In the genomic region with DNA sequence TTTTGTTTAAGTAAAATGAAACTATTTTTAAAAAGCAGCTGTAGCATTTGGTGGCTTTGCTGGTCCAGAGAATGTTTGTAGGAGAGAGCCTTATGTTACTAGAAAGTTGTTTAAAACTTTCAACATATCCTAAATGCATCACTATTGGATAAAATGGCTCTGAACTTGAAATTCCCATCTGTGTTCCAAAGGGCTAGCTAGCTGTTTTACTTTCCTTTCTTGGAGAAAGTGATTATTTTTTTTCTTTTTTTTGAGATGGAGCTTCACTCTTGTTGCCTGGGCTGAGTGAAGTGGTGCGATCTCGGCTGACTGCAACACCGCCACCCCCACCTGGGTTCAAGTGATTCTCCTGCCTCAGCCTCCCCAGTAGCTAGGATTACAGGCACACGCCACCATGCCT, we compare ENCODE assay signal across 13 cellular contexts. TPM values are rescaled to one million over a fixed set of nuclear protein-coding genes. Genes with fewer than 3 reads are reported as not detected.
DNase-seq lines count a peak whose midpoint lies in the region; ATAC-seq, FAIRE-seq and TF ChIP-seq lines count a peak whose summit lies in the region.
"Had no signal": no experiment of that assay in that cellular context is flagged by ENCODE, and none has a peak within 500 bp of the region (broad histone marks: within the 10 kb centered on the region; RNA-seq: fewer than 3 reads in every experiment).

No MANE protein-coding gene starts in this region.

- H3K27me3 ChIP-seq in endothelial cell of umbilical vein (ENCODE audit: control insufficient read depth in 2 of 2, insufficient read depth in 2 of 2, low read length in 2 of 2), result no peaks in the 10 kb centered on the region
- H3K27me3 ChIP-seq in effector memory CD4-positive, alpha-beta T cell (replicated peaks; ENCODE audit: control insufficient read depth, insufficient read depth, low read length, poor library complexity, severe bottlenecking), result no peaks in the 10 kb centered on the region

- H3K9me3 ChIP-seq in endothelial cell of umbilical vein (replicated peaks; ENCODE audit: control insufficient read depth, insufficient read depth, low read length), result no peaks in the 10 kb centered on the region
- H3K9me3 ChIP-seq in effector memory CD4-positive, alpha-beta T cell (ENCODE audit: control insufficient read depth, low read length), result no peaks in the 10 kb centered on the region
- H3K9me3 ChIP-seq: lower lobe of right lung had no signal

- intact Hi-C loops in endothelial cell of umbilical vein (cut with micrococcal nuclease), result loop anchor here (5.0 kb wide), 1 partner anchor 222 kb away; no protein-coding TSS in a partner anchor

- CTCF ChIA-PET in endothelial cell of umbilical vein (lab: Charles Lee), result interaction anchor here (0.7 to 4.7 kb wide), 13 partner anchors 10 to 91 kb away, joined by 3 to 82 read pairs (median 17); no protein-coding TSS in a partner anchor

- no peak for ATAC-seq in activated T-cell treated with anti-CD3 and anti-CD28 coated beads, Interleukin-2, amount 50 U/mL, for 72 hours (replicated peaks in 1 of 2)
- no peak for ATAC-seq in HG02973 (IDR thresholded peaks at IDR 0.05; ENCODE audit: unreplicated experiment)
- ATAC-seq: lower lobe of right lung, Right ventricle myocardium inferior had no signal

- H4K20me1 ChIP-seq in endothelial cell of umbilical vein (replicated peaks; ENCODE audit: control insufficient read depth, extremely low read depth, insufficient read depth, low read length), result no peaks in the 10 kb centered on the region

- H3K4me3 ChIP-seq in WI38 (ENCODE audit: low read depth, low read length) (peak overlapping the region; percentile 30; the same call in 1 of the 2 replicates), endothelial cell of umbilical vein (replicated peaks in 1 of 3; ENCODE audit: insufficient read depth in 1 of 3, low read depth in 1 of 3, low read length in 3 of 3) (no peak overlapping the region)
- H3K4me3 ChIP-seq in effector memory CD4-positive, alpha-beta T cell (ENCODE audit: insufficient read depth, low read depth, low read length, poor library complexity, severe bottlenecking), result no peak overlapping the region
- H3K4me3 ChIP-seq: lower lobe of right lung had no signal

- no peak overlapping the region for H3K27ac ChIP-seq in endothelial cell of umbilical vein (ENCODE audit: insufficient read depth, low read depth, low read length)
- H3K27ac ChIP-seq in effector memory CD4-positive, alpha-beta T cell (ENCODE audit: insufficient read depth, low read length, poor library complexity, severe bottlenecking), result no peak overlapping the region
- H3K27ac ChIP-seq: lower lobe of right lung had no signal

- H3K36me3 Mint-ChIP-seq in activated T-cell treated with anti-CD3 and anti-CD28 coated beads, Interleukin-2, amount 50 U/mL, for 72 hours (ENCODE audit: insufficient read depth in 2 of 2), result peaks cover 2% of the 10 kb centered on the region in 2 donors

- DNase-seq in activated T-cell treated with anti-CD3 and anti-CD28 coated beads, Interleukin-2, amount 50 U/mL, for 72 hours, result no peak
- no peak for DNase-seq in activated T-cell treated with anti-CD3 and anti-CD28 coated beads, Interleukin-2, amount 50 U/mL, for 48 hours
- DNase-seq in endothelial cell of umbilical vein (ENCODE audit: low read depth, low spot score), result no peak
- peak; percentile 33 for DNase-seq in superior temporal gyrus (ENCODE audit: extremely low spot score)
- no peak for DNase-seq in NCI-H146 (lab: John Stamatoyannopoulos, UW)
- no peak for DNase-seq in effector memory CD4-positive, alpha-beta T cell
- DNase-seq: lower lobe of right lung, NCI-H1105, NCI-H526 treated with DMSO at 0.1 percent for 48 hours, occipital lobe had no signal

- H3K4me3 Mint-ChIP-seq in activated T-cell treated with anti-CD3 and anti-CD28 coated beads, Interleukin-2, amount 50 U/mL, for 72 hours, result peak overlapping the region; percentile 63 to 73

- no peak for TF ChIP-seq POLR2A in endothelial cell of umbilical vein (IDR thresholded peaks at IDR 0.05; ENCODE audit: low read depth, low read length)

- H3K27me3 Mint-ChIP-seq in activated T-cell treated with anti-CD3 and anti-CD28 coated beads, Interleukin-2, amount 50 U/mL, for 72 hours (ENCODE audit: low read depth), result no peaks in the 10 kb centered on the region

- H3K9ac ChIP-seq in endothelial cell of umbilical vein (replicated peaks; ENCODE audit: extremely low read depth, insufficient read depth, low read length), result no peak overlapping the region

- no peak for FAIRE-seq in endothelial cell of umbilical vein (lab: Jason Lieb, UNC)

- peaks cover 74% of the 10 kb centered on the region for H3K79me2 ChIP-seq in endothelial cell of umbilical vein (ENCODE audit: control insufficient read depth, insufficient read depth, low read length)

- H3K36me3 ChIP-seq in endothelial cell of umbilical vein (ENCODE audit: control insufficient read depth in 2 of 2, extremely low read depth in 1 of 2, insufficient read depth in 2 of 2, low read length in 2 of 2), result no peaks in the 10 kb centered on the region
- H3K36me3 ChIP-seq in effector memory CD4-positive, alpha-beta T cell (ENCODE audit: control insufficient read depth, insufficient read depth, low read length), result no peaks in the 10 kb centered on the region
- H3K36me3 ChIP-seq: lower lobe of right lung had no signal

- no TSS peak for BruUV-seq in endothelial cell of umbilical vein (replicated peaks; lab: Mats Ljungman, UMichigan)

- no peaks in the 10 kb centered on the region for H3K9me3 Mint-ChIP-seq in activated T-cell treated with anti-CD3 and anti-CD28 coated beads, Interleukin-2, amount 50 U/mL, for 72 hours

- dilution Hi-C loops in endothelial cell of umbilical vein (cut with MboI; ENCODE audit: extremely low pct_ligation_motif_present, low sequenced_read_pairs), result no loop called here

- H2AFZ ChIP-seq in endothelial cell of umbilical vein (ENCODE audit: low read depth, low read length), result no peak overlapping the region

- peaks cover 24% of the 10 kb centered on the region for H3K4me1 ChIP-seq in endothelial cell of umbilical vein (ENCODE audit: control insufficient read depth, extremely low read depth, insufficient read depth, low read length)
- peaks cover 33% of the 10 kb centered on the region for H3K4me1 ChIP-seq in effector memory CD4-positive, alpha-beta T cell (ENCODE audit: control insufficient read depth, insufficient read depth, low read length, poor library complexity, severe bottlenecking)

- TF ChIP-seq CTCF in WI38 (IDR thresholded peaks at IDR 0.05; ENCODE audit: low read depth, low read length) (no peak), endothelial cell of umbilical vein (IDR thresholded peaks at IDR 0.05; ENCODE audit: extremely low read depth in 1 of 2, insufficient read depth in 1 of 2, low read depth in 1 of 2, low read length in 2 of 2) (no peak)

- POLR2A ChIA-PET in endothelial cell of umbilical vein (lab: Charles Lee), result no interaction called here

- no peak overlapping the region for H3K27ac Mint-ChIP-seq in activated T-cell treated with anti-CD3 and anti-CD28 coated beads, Interleukin-2, amount 50 U/mL, for 72 hours

- peak overlapping the region; percentile 50 for H3K4me2 ChIP-seq in endothelial cell of umbilical vein (ENCODE audit: insufficient read depth, low read length)

- H3K9me1 ChIP-seq in endothelial cell of umbilical vein (replicated peaks; ENCODE audit: control insufficient read depth, extremely low read depth, insufficient read depth, low read length), result no peaks in the 10 kb centered on the region

- H3K4me1 Mint-ChIP-seq in activated T-cell treated with anti-CD3 and anti-CD28 coated beads, Interleukin-2, amount 50 U/mL, for 72 hours (ENCODE audit: low read depth), result peaks cover 59% of the 10 kb centered on the region

TF ChIP-seq in endothelial cell of umbilical vein, 7 proteins besides CTCF, POLR2A, EP300 and RAD21:
- TF ChIP-seq EZH2 (IDR thresholded peaks at IDR 0.05; ENCODE audit: borderline replicate concordance, low read depth, low read length, severe bottlenecking) (no peak), POLR2AphosphoS5 (IDR thresholded peaks at IDR 0.05; ENCODE audit: insufficient read depth, low read depth, low read length) (no peak), GATA2 (IDR thresholded peaks at IDR 0.05; ENCODE audit: insufficient read depth, insufficient read length, low read depth, low read length) (no peak), JUN (IDR thresholded peaks at IDR 0.05; ENCODE audit: borderline replicate concordance, insufficient read depth, insufficient read length, low read depth) (no peak), MYC (IDR thresholded peaks at IDR 0.05; ENCODE audit: low read depth, low read length) (no peak), FOS (IDR thresholded peaks at IDR 0.05; ENCODE audit: borderline replicate concordance, insufficient read depth, low read length) (no peak)
- TF ChIP-seq, protein P1, sequence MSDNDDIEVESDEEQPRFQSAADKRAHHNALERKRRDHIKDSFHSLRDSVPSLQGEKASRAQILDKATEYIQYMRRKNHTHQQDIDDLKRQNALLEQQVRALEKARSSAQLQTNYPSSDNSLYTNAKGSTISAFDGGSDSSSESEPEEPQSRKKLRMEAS (IDR thresholded peaks at IDR 0.05; ENCODE audit: insufficient read depth, insufficient read length), result no peak
TF ChIP-seq in endothelial cell of umbilical vein: peak in this region for 0.

RNA-seq across cellular contexts. Expression of a gene that starts 2.5 kb away (rescaled TPM):
- total RNA-seq in activated T-cell treated with anti-CD3 and anti-CD28 coated beads, Interleukin-2, amount 50 U/mL, for 72 hours, result 10 to 100 TPM; 22.6 to 29.8 TPM
- total RNA-seq in endothelial cell of umbilical vein, result 71.8 and 78.2 TPM in 2 replicates
- polyA plus RNA-seq in endothelial cell of umbilical vein, result 32.4 and 35.1 TPM in 2 replicates
- 42.1 and 44.6 TPM in 2 replicates for polyA plus RNA-seq in endothelial cell of umbilical vein (2011; cell fraction: cytosol; rRNA removed)
- polyA plus RNA-seq in endothelial cell of umbilical vein (2011; cell fraction: nucleus; rRNA removed), result 85.0 and 90.0 TPM in 2 replicates
- polyA plus RNA-seq in endothelial cell of umbilical vein (2012), result 28.3 and 54.5 TPM in 2 replicates
- 76.8 and 82.3 TPM in 2 replicates for polyA minus RNA-seq in endothelial cell of umbilical vein
- polyA minus RNA-seq in endothelial cell of umbilical vein (2011; cell fraction: cytosol; rRNA and poly(A)+ RNA removed), result 12.2 TPM
- 77.9 and 82.2 TPM in 2 replicates for polyA minus RNA-seq in endothelial cell of umbilical vein (2011; cell fraction: nucleus; rRNA and poly(A)+ RNA removed)
